ENCODE assay signal across 15 cellular contexts in the genomic region with DNA sequence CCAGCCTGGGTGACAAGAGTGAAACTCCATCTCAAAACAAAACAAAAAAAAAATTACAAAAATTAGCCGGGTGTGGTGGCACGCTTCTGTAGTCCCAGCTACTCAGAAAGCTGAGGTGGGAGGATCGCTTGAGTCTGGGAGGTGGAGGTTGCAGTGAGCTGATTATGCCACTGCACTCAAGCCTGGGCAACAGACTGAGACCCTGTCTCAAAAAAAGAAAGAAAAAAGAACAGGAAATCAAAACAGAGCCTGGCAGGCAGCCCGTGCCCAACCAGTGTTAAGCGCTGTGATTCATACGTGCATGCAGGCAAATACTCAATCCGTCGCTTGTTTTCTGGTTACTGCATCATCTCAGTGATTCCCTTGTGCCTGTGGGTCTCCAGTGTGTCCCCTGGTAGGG. TPM values are rescaled to one million over a fixed set of nuclear protein-coding genes. Genes with fewer than 3 reads are reported as not detected.
DNase-seq lines count a peak whose midpoint lies in the region; TF ChIP-seq lines count a peak whose summit lies in the region.
"Had no signal": no experiment of that assay in that cellular context is flagged by ENCODE, and none has a peak within 500 bp of the region (broad histone marks: within the 10 kb centered on the region; RNA-seq: fewer than 3 reads in every experiment).

No MANE protein-coding gene starts in this region.

- TF ChIP-seq POLR2A in esophagus muscularis mucosa (IDR thresholded peaks at IDR 0.05; ENCODE audit: low read depth) = no peak

- no peaks in the 10 kb centered on the region for H3K36me3 Mint-ChIP-seq in neural crest cell (ENCODE audit: low read depth)

- H3K27me3 ChIP-seq in esophagus muscularis mucosa (no peaks in the 10 kb centered on the region), dorsolateral prefrontal cortex (no peaks in the 10 kb centered on the region)
- H3K27me3 ChIP-seq: transverse colon had no signal

- WGBS in esophagus muscularis mucosa = 79% methylated on average over 8 of the region's 8 CpGs

- peak overlapping the region; percentile 83 for H3K27ac Mint-ChIP-seq in neural crest cell (ENCODE audit: unreplicated experiment)

- H3K9me3 Mint-ChIP-seq in neural crest cell = no peaks in the 10 kb centered on the region

- H3K27ac ChIP-seq in esophagus muscularis mucosa (replicated peaks in 1 of 4) (no peak overlapping the region), dorsolateral prefrontal cortex (no peak overlapping the region)
- H3K27ac ChIP-seq: 22Rv1, HL-60, transverse colon had no signal

- no peak for TF ChIP-seq CTCF in GM20000 (IDR thresholded peaks at IDR 0.05; ENCODE audit: extremely low read depth, missing control alignments)
- no peak for TF ChIP-seq CTCF in neural crest cell (conservative IDR thresholded peaks at IDR 0.05)
- no peak for TF ChIP-seq CTCF in esophagus muscularis mucosa (IDR thresholded peaks at IDR 0.05)
- no peak for TF ChIP-seq CTCF in dorsolateral prefrontal cortex (IDR thresholded peaks at IDR 0.05 in 54 of 56, conservative IDR thresholded peaks at IDR 0.05 in 2 of 56; ENCODE audit: low read depth in 1 of 56, partially characterized antibody in 56 of 56)

- peaks cover 5 to 79% (median 73%) of the 10 kb centered on the region in 4 donors for H3K36me3 ChIP-seq in esophagus muscularis mucosa

- intact Hi-C loops in esophagus muscularis mucosa (cut with DNase I) = no loop called here
- intact Hi-C loops in dorsolateral prefrontal cortex (cut with DNase I) = no loop called here

- peaks cover 0 to 7% (median 6%) of the 10 kb centered on the region in 4 donors for H3K4me1 ChIP-seq in esophagus muscularis mucosa

- H3K4me3 ChIP-seq in esophagus muscularis mucosa (no peak overlapping the region), dorsolateral prefrontal cortex (no peak overlapping the region)
- H3K4me3 ChIP-seq: transverse colon had no signal

- TF ChIP-seq EP300 in esophagus muscularis mucosa (IDR thresholded peaks at IDR 0.05) = no peak

- DNase-seq in NCI-H1092 treated with DMSO at 0.1 percent for 48 hours (lab: John Stamatoyannopoulos, UW) (peak; percentile 11), NCI-H1092 (lab: John Stamatoyannopoulos, UW) (no peak), GM20000 (ENCODE audit: low spot score) (peak; percentile 8), astrocyte of the hippocampus (ENCODE audit: low read depth, low spot score) (peak; percentile 85), neural crest cell (ENCODE audit: low read depth, low spot score) (no peak), esophagus muscularis mucosa (ENCODE audit: extremely low spot score) (no peak), NCI-H1694 (lab: John Stamatoyannopoulos, UW) (no peak), dorsolateral prefrontal cortex (no peak)
- DNase-seq: activated CD4-positive, alpha-beta T cell treated with anti-CD3 and anti-CD28 coated beads for 4 hours; effector CD4-positive, alpha-beta T cell; NCI-H2227 treated with DMSO at 0.1 percent for 48 hours; small intestine; transverse colon had no signal

- H3K4me3 Mint-ChIP-seq in neural crest cell = no peak overlapping the region

- H3K4me1 Mint-ChIP-seq in neural crest cell = no peaks in the 10 kb centered on the region

- H3K27me3 Mint-ChIP-seq in neural crest cell (ENCODE audit: low read depth) = no peaks in the 10 kb centered on the region

- no peaks in the 10 kb centered on the region for H3K9me3 ChIP-seq in esophagus muscularis mucosa
- H3K9me3 ChIP-seq: transverse colon had no signal

RNA-seq across cellular contexts. Expression of a gene that starts 18.2 kb away (rescaled TPM):
- total RNA-seq in neural crest cell (131 and 132 TPM in 2 replicates), esophagus muscularis mucosa (10 to 100 TPM; 39.3 to 56.3 (median 42.1) TPM), dorsolateral prefrontal cortex (10 to 100 TPM; 17.5 to 45.6 (median 29.1) TPM)

RNA-seq across cellular contexts. Expression of a gene that starts 19.7 kb away (rescaled TPM):
- total RNA-seq in neural crest cell (0.91 and 1.4 TPM in 2 replicates), esophagus muscularis mucosa (100 to 1,000 TPM in 1 of 4 donors, 10 to 100 TPM in 3; 37.3 to 101 (median 50.4) TPM), dorsolateral prefrontal cortex (10 to 100 TPM in 67 of 120 experiments, 1 to 10 TPM in 53; 3.9 to 39.0 (median 10.7) TPM)

RNA-seq across cellular contexts. Expression of a gene that starts 32.2 kb away (rescaled TPM):
- 118 and 126 TPM in 2 replicates for total RNA-seq in neural crest cell
- 100 to 1,000 TPM; 120 to 233 (median 167) TPM for total RNA-seq in esophagus muscularis mucosa
- 100 to 1,000 TPM in 6 of 120 experiments, 10 to 100 TPM in 114; 45.9 to 129 (median 73.3) TPM for total RNA-seq in dorsolateral prefrontal cortex

Comparison
In these comparisons a context has a peak if more than half of its experiments do, and no peak if none do; other contexts are left out.
1. DNase-seq: peak in NCI-H1092 treated with DMSO at 0.1 percent for 48 hours (single experiment), GM20000 (single experiment) and astrocyte of the hippocampus (single experiment); none in NCI-H1092 (single experiment), neural crest cell (single experiment), esophagus muscularis mucosa (single experiment), NCI-H1694 (single experiment) and dorsolateral prefrontal cortex (0 of 10).